In genomic region chr1:36160388-36160948, GRCh38 we compare ENCODE assay signal across 9 cellular contexts. TPM values are rescaled to one million over a fixed set of nuclear protein-coding genes. Genes with fewer than 3 reads are reported as not detected.
A peak's percentile ranks its signal among the peaks of the same experiment; 100 is the strongest.
DNase-seq lines count a peak whose midpoint lies in the region; ATAC-seq and TF ChIP-seq lines count a peak whose summit lies in the region.
"Had no signal": no experiment of that assay in that cellular context is flagged by ENCODE, and none has a peak within 500 bp of the region (broad histone marks: within the 10 kb centered on the region; RNA-seq: fewer than 3 reads in every experiment).

No MANE protein-coding gene starts in this region.

- H3K27ac ChIP-seq in lung (ENCODE audit: low read depth in 1 of 2, low read length in 1 of 2) (peak overlapping the region; percentile 94 to 95), transverse colon (peak overlapping the region; percentile 87 to 100 (median 98))

- H3K9me3 ChIP-seq in lung (ENCODE audit: control insufficient read depth in 2 of 2, insufficient read depth in 1 of 2, low read length in 1 of 2) (no peaks in the 10 kb centered on the region), transverse colon (no peaks in the 10 kb centered on the region)

- TF ChIP-seq EP300 in transverse colon (IDR thresholded peaks at IDR 0.05; ENCODE audit: low read depth), result no peak

- H3K27ac Mint-ChIP-seq in activated T-cell treated with anti-CD3 and anti-CD28 coated beads, Interleukin-2, amount 50 U/mL, for 24 hours, result peak overlapping the region; percentile 96

- H3K4me1 Mint-ChIP-seq in activated T-cell treated with anti-CD3 and anti-CD28 coated beads, Interleukin-2, amount 50 U/mL, for 24 hours (ENCODE audit: low read depth), result peaks cover 67% of the 10 kb centered on the region

- H3K4me1 ChIP-seq in lung (ENCODE audit: control insufficient read depth in 2 of 2, insufficient read depth in 2 of 2, low read length in 2 of 2) (peaks cover 18 to 35% of the 10 kb centered on the region in 2 donors), transverse colon (peaks cover 30 to 66% (median 51%) of the 10 kb centered on the region in 4 donors)

- in situ Hi-C loops in astrocyte of the cerebellum (cut with HindIII; ENCODE audit: low sequenced_read_pairs), result no loop called here
- in situ Hi-C loops in transverse colon (cut with MboI; ENCODE audit: low pct_ligation_motif_present in 1 of 4, low pct_unique_long_range_greater_than_20kb in 1 of 4, low sequenced_read_pairs in 3 of 4), result no loop called here

- ATAC-seq in lung (ENCODE audit: insufficient read depth, low FRiP score), result no peak

- TF ChIP-seq CTCF in astrocyte of the cerebellum (IDR thresholded peaks at IDR 0.05; ENCODE audit: low read depth, low read length, missing control alignments) (no peak), lung (IDR thresholded peaks at IDR 0.05; ENCODE audit: control extremely low read depth, extremely low read depth) (no peak), transverse colon (IDR thresholded peaks at IDR 0.05) (no peak), GM20000 (IDR thresholded peaks at IDR 0.05; ENCODE audit: extremely low read depth, missing control alignments) (no peak)

- H3K4me3 Mint-ChIP-seq in activated T-cell treated with anti-CD3 and anti-CD28 coated beads, Interleukin-2, amount 50 U/mL, for 24 hours, result peak overlapping the region; percentile 91

- no peak for TF ChIP-seq POLR2A in transverse colon (IDR thresholded peaks at IDR 0.05)

- H3K36me3 ChIP-seq in lung (ENCODE audit: control insufficient read depth in 2 of 2, insufficient read depth in 2 of 2, low read length in 2 of 2) (no peaks in the 10 kb centered on the region), transverse colon (no peaks in the 10 kb centered on the region)

- intact Hi-C loops in transverse colon (cut with DNase I; ENCODE audit: low total_unique reads), result no loop called here

- H3K27me3 ChIP-seq in lung (ENCODE audit: control insufficient read depth, insufficient read depth) (no peaks in the 10 kb centered on the region), transverse colon (no peaks in the 10 kb centered on the region)

- WGBS in lung, 2 donors, result 39 to 49% methylated on average over 4 of the region's 4 CpGs
- 54% methylated on average over 4 of the region's 4 CpGs; no CpG with 5 or more reads in 1 of the 2 donors for WGBS in transverse colon (ENCODE audit: low coverage in 1 of 2), 2 donors

- no peak for DNase-seq in activated T-cell treated with anti-CD3 and anti-CD28 coated beads, Interleukin-2, amount 50 U/mL, for 24 hours
- DNase-seq in activated T-cell treated with anti-CD3 and anti-CD28 coated beads, Interleukin-2, amount 50 U/mL, for 1 hour, result no peak
- DNase-seq in astrocyte of the cerebellum (ENCODE audit: low read depth), result no peak
- DNase-seq in lung (ENCODE audit: low spot score), result no peak
- no peak for DNase-seq in transverse colon
- no peak for DNase-seq in GM20000 (ENCODE audit: low spot score)
- DNase-seq in NCI-H524 (lab: John Stamatoyannopoulos, UW), result no peak
- no peak for DNase-seq in superior temporal gyrus (ENCODE audit: extremely low spot score)
- DNase-seq: DMS79 had no signal

- H3K4me3 ChIP-seq in astrocyte of the cerebellum (ENCODE audit: low read depth, low read length) (peak overlapping the region; percentile 46), lung (no peak overlapping the region), transverse colon (peak overlapping the region in 3 of 4 donors; percentile 10 to 43 (median 10))

- peaks cover 72% of the 10 kb centered on the region for H3K36me3 Mint-ChIP-seq in activated T-cell treated with anti-CD3 and anti-CD28 coated beads, Interleukin-2, amount 50 U/mL, for 24 hours (ENCODE audit: low read depth)

- no peaks in the 10 kb centered on the region for H3K9me3 Mint-ChIP-seq in activated T-cell treated with anti-CD3 and anti-CD28 coated beads, Interleukin-2, amount 50 U/mL, for 24 hours

- no peaks in the 10 kb centered on the region for H3K27me3 Mint-ChIP-seq in activated T-cell treated with anti-CD3 and anti-CD28 coated beads, Interleukin-2, amount 50 U/mL, for 24 hours

RNA-seq across cellular contexts. Expression of gene MAP7D1, which starts 4.5 kb away (rescaled TPM):
- total RNA-seq in lung, result 100 to 1,000 TPM in 1 of 2 donors, 10 to 100 TPM in 1; 47.3 to 140 TPM
- polyA plus RNA-seq in lung, result 100 to 1,000 TPM in 1 of 2 donors, 10 to 100 TPM in 1; 53.9 to 103 TPM
- 100 to 1,000 TPM in 1 of 4 donors, 10 to 100 TPM in 3; 74.3 to 187 (median 86.0) TPM for total RNA-seq in transverse colon

RNA-seq across cellular contexts. Expression of gene TRAPPC3, which starts 11.2 kb away (rescaled TPM):
- total RNA-seq in lung (10 to 100 TPM; 37.3 to 61.8 TPM), transverse colon (100 to 1,000 TPM in 3 of 4 donors, 10 to 100 TPM in 1; 54.6 to 165 (median 105) TPM)
- polyA plus RNA-seq in lung, result 10 to 100 TPM; 60.8 to 83.9 TPM

RNA-seq across cellular contexts. Expression of gene COL8A2, which starts 35.4 kb away (rescaled TPM):
- total RNA-seq in lung (1 to 10 TPM; 2.0 to 6.0 TPM), transverse colon (1 to 10 TPM; 1.2 to 5.4 (median 1.7) TPM)
- 1 to 10 TPM; 2.8 to 3.8 TPM for polyA plus RNA-seq in lung
